ENCODE assay signal across 20 cellular contexts in genomic region chr1:6056549-6056948, GRCh38. TPM values are rescaled to one million over a fixed set of nuclear protein-coding genes. Genes with fewer than 3 reads are reported as not detected.
A peak's percentile ranks its signal among the peaks of the same experiment; 100 is the strongest.
DNase-seq lines count a peak whose midpoint lies in the region; ATAC-seq and TF ChIP-seq lines count a peak whose summit lies in the region.
"Had no signal": no experiment of that assay in that cellular context is flagged by ENCODE, and none has a peak within 500 bp of the region (broad histone marks: within the 10 kb centered on the region; RNA-seq: fewer than 3 reads in every experiment).

No MANE protein-coding gene starts in this region.

- H3K27me3 ChIP-seq in CD4-positive, alpha-beta T cell (ENCODE audit: control insufficient read depth, insufficient read depth, low read length) = no peaks in the 10 kb centered on the region
- H3K27me3 ChIP-seq in naive thymus-derived CD4-positive, alpha-beta T cell (ENCODE audit: control insufficient read depth in 2 of 2, insufficient read depth in 2 of 2, low read length in 2 of 2) = no peaks in the 10 kb centered on the region
- H3K27me3 ChIP-seq: brain microvascular endothelial cell had no signal

- no peaks in the 10 kb centered on the region for H3K9me3 Mint-ChIP-seq in activated T-cell treated with anti-CD3 and anti-CD28 coated beads, Interleukin-2, amount 50 U/mL, for 24 hours
- no peaks in the 10 kb centered on the region for H3K9me3 Mint-ChIP-seq in activated T-cell treated with anti-CD3 and anti-CD28 coated beads, Interleukin-2, amount 50 U/mL, for 4 hours
- no peaks in the 10 kb centered on the region for H3K9me3 Mint-ChIP-seq in CD4-positive, alpha-beta T cell
- H3K9me3 Mint-ChIP-seq in dendritic cell treated with granulocyte-macrophage colony-stimulating factor and Interleukin-4, amounts not matched to agents 40 ng/mL and 50 ng/mL, for 4 days = no peaks in the 10 kb centered on the region
- peaks cover 0 to 1% (median 0%) of the 10 kb centered on the region in 11 donors for H3K9me3 Mint-ChIP-seq in naive thymus-derived CD4-positive, alpha-beta T cell
- H3K9me3 Mint-ChIP-seq: activated CD4-positive, alpha-beta T cell treated with anti-CD3 and anti-CD28 coated beads, Interleukin-2, amount 10 ng/mL, durations not matched to agents 7 days and 5 days; activated T-helper 2 cell treated with anti-CD3 and anti-CD28 coated beads, Interferon-gamma antibody, Interleukin-2, Interleukin-4, amounts not matched to agents 10 μg/mL and 5 μg/mL and 100 μg/mL, durations not matched to agents 14 hours and 24 hours and 36 hours; endodermal cell had no signal

- intact Hi-C loops in CD4-positive, alpha-beta T cell (cut with DNase I, micrococcal nuclease) = no loop called here
- intact Hi-C loops in dendritic cell treated with granulocyte-macrophage colony-stimulating factor and Interleukin-4, amounts not matched to agents 40 ng/mL and 50 ng/mL, for 4 days (cut with micrococcal nuclease) = loop anchor here (2.0 to 10.0 kb wide), 2 partner anchors 66 to 128 kb away; partner anchors contain the start of gene CHD5
- intact Hi-C loops in naive thymus-derived CD4-positive, alpha-beta T cell (cut with micrococcal nuclease) = no loop called here

- no peaks in the 10 kb centered on the region for H3K9me3 ChIP-seq in CD4-positive, alpha-beta T cell (ENCODE audit: control insufficient read depth, low read length)
- H3K9me3 ChIP-seq in naive thymus-derived CD4-positive, alpha-beta T cell (ENCODE audit: control insufficient read depth in 2 of 3, low read length in 3 of 3) = no peaks in the 10 kb centered on the region
- H3K9me3 ChIP-seq: esophagus muscularis mucosa, HAP-1, prostate gland had no signal

- no peaks in the 10 kb centered on the region for H3K27me3 Mint-ChIP-seq in activated T-cell treated with anti-CD3 and anti-CD28 coated beads, Interleukin-2, amount 50 U/mL, for 24 hours
- no peaks in the 10 kb centered on the region for H3K27me3 Mint-ChIP-seq in activated T-cell treated with anti-CD3 and anti-CD28 coated beads, Interleukin-2, amount 50 U/mL, for 4 hours (ENCODE audit: low read depth)
- no peaks in the 10 kb centered on the region for H3K27me3 Mint-ChIP-seq in CD4-positive, alpha-beta T cell
- no peaks in the 10 kb centered on the region for H3K27me3 Mint-ChIP-seq in dendritic cell treated with granulocyte-macrophage colony-stimulating factor and Interleukin-4, amounts not matched to agents 40 ng/mL and 50 ng/mL, for 4 days
- no peaks in the 10 kb centered on the region for H3K27me3 Mint-ChIP-seq in naive thymus-derived CD4-positive, alpha-beta T cell
- H3K27me3 Mint-ChIP-seq: activated CD4-positive, alpha-beta T cell treated with anti-CD3 and anti-CD28 coated beads, Interleukin-2, amount 10 ng/mL, durations not matched to agents 7 days and 5 days had no signal

- no peak overlapping the region for H3K4me3 Mint-ChIP-seq in activated T-cell treated with anti-CD3 and anti-CD28 coated beads, Interleukin-2, amount 50 U/mL, for 24 hours
- H3K4me3 Mint-ChIP-seq in activated T-cell treated with anti-CD3 and anti-CD28 coated beads, Interleukin-2, amount 50 U/mL, for 4 hours = no peak overlapping the region
- no peak overlapping the region for H3K4me3 Mint-ChIP-seq in CD4-positive, alpha-beta T cell
- peak overlapping the region; percentile 51 for H3K4me3 Mint-ChIP-seq in dendritic cell treated with granulocyte-macrophage colony-stimulating factor and Interleukin-4, amounts not matched to agents 40 ng/mL and 50 ng/mL, for 4 days
- H3K4me3 Mint-ChIP-seq in naive thymus-derived CD4-positive, alpha-beta T cell = no peak overlapping the region
- H3K4me3 Mint-ChIP-seq: activated CD4-positive, alpha-beta T cell treated with anti-CD3 and anti-CD28 coated beads, Interleukin-2, amount 10 ng/mL, durations not matched to agents 7 days and 5 days; endodermal cell had no signal

- H3K27ac ChIP-seq in CD4-positive, alpha-beta T cell (ENCODE audit: low read depth, low read length) = no peak overlapping the region
- H3K27ac ChIP-seq in naive thymus-derived CD4-positive, alpha-beta T cell (ENCODE audit: low read depth, low read length) = no peak overlapping the region
- no peak overlapping the region for H3K27ac ChIP-seq in coronary artery
- H3K27ac ChIP-seq: 22Rv1, brain microvascular endothelial cell, esophagus muscularis mucosa, prostate gland had no signal

- peak overlapping the region; percentile 70 for H3K27ac Mint-ChIP-seq in activated T-cell treated with anti-CD3 and anti-CD28 coated beads, Interleukin-2, amount 50 U/mL, for 24 hours
- peak overlapping the region; percentile 24 for H3K27ac Mint-ChIP-seq in CD4-positive, alpha-beta T cell
- H3K27ac Mint-ChIP-seq in dendritic cell treated with granulocyte-macrophage colony-stimulating factor and Interleukin-4, amounts not matched to agents 40 ng/mL and 50 ng/mL, for 4 days = peak overlapping the region; percentile 83
- H3K27ac Mint-ChIP-seq in naive thymus-derived CD4-positive, alpha-beta T cell = peak overlapping the region in 5 of 9 donors; percentile 10 to 82 (median 48)
- H3K27ac Mint-ChIP-seq: activated CD4-positive, alpha-beta T cell treated with anti-CD3 and anti-CD28 coated beads, Interleukin-2, amount 10 ng/mL, durations not matched to agents 7 days and 5 days; activated T-helper 2 cell treated with anti-CD3 and anti-CD28 coated beads, Interferon-gamma antibody, Interleukin-2, Interleukin-4, amounts not matched to agents 10 μg/mL and 5 μg/mL and 100 μg/mL, durations not matched to agents 14 hours and 24 hours and 36 hours; endodermal cell had no signal

- POLR2A ChIA-PET in CD4-positive, alpha-beta T cell (lab: Charles Lee) = interaction anchor here (0.7 to 1.2 kb wide), 2 partner anchors 45 to 554 kb away, joined by 3 read pairs; no protein-coding TSS in a partner anchor
- POLR2A ChIA-PET in naive thymus-derived CD4-positive, alpha-beta T cell (lab: Charles Lee) = no interaction called here

- H3K4me3 ChIP-seq in naive thymus-derived CD4-positive, alpha-beta T cell (ENCODE audit: low read length) = no peak overlapping the region
- H3K4me3 ChIP-seq in coronary artery = no peak overlapping the region
- H3K4me3 ChIP-seq: esophagus muscularis mucosa, HAP-1, prostate gland had no signal

- no peak for DNase-seq in activated T-cell treated with anti-CD3 and anti-CD28 coated beads, Interleukin-2, amount 50 U/mL, for 24 hours
- DNase-seq in activated T-cell treated with anti-CD3 and anti-CD28 coated beads, Interleukin-2, amount 50 U/mL, for 4 hours = no peak
- no peak for DNase-seq in CD4-positive, alpha-beta T cell
- no peak for DNase-seq in naive thymus-derived CD4-positive, alpha-beta T cell
- DNase-seq in stimulated activated CD4-positive, alpha-beta T cell treated with anti-CD3 and anti-CD28 coated beads, Interleukin-4, amount 100 ng/mL, for 24 hours = no peak
- DNase-seq in coronary artery (ENCODE audit: low spot score) = no peak
- DNase-seq: activated CD4-positive, alpha-beta T cell treated with anti-CD3 and anti-CD28 coated beads, Interleukin-2, amount 10 ng/mL, durations not matched to agents 7 days and 5 days; brain microvascular endothelial cell; endodermal cell; foreskin melanocyte; Karpas-422; NCI-H2029; T-helper 1 cell had no signal

- H3K36me3 Mint-ChIP-seq in activated T-cell treated with anti-CD3 and anti-CD28 coated beads, Interleukin-2, amount 50 U/mL, for 24 hours (ENCODE audit: low read depth) = peaks cover 85% of the 10 kb centered on the region
- H3K36me3 Mint-ChIP-seq in activated T-cell treated with anti-CD3 and anti-CD28 coated beads, Interleukin-2, amount 50 U/mL, for 4 hours (ENCODE audit: insufficient read depth) = peaks cover 27% of the 10 kb centered on the region
- peaks cover 43% of the 10 kb centered on the region for H3K36me3 Mint-ChIP-seq in CD4-positive, alpha-beta T cell (ENCODE audit: low read depth)
- peaks cover 85% of the 10 kb centered on the region for H3K36me3 Mint-ChIP-seq in dendritic cell treated with granulocyte-macrophage colony-stimulating factor and Interleukin-4, amounts not matched to agents 40 ng/mL and 50 ng/mL, for 4 days (ENCODE audit: low read depth)
- H3K36me3 Mint-ChIP-seq in naive thymus-derived CD4-positive, alpha-beta T cell = peaks cover 0 to 35% (median 13%) of the 10 kb centered on the region in 5 donors

- ATAC-seq in activated T-cell treated with anti-CD3 and anti-CD28 coated beads, Interleukin-2, amount 50 U/mL, for 4 hours = no peak
- ATAC-seq in CD4-positive, alpha-beta T cell (ENCODE audit: poor library complexity) = no peak
- ATAC-seq in naive thymus-derived CD4-positive, alpha-beta T cell = peak; percentile 53
- ATAC-seq in GM19455 (IDR thresholded peaks at IDR 0.05; ENCODE audit: unreplicated experiment) = no peak

- no peak for TF ChIP-seq CTCF in CD4-positive, alpha-beta T cell (IDR thresholded peaks at IDR 0.05)
- TF ChIP-seq CTCF in coronary artery (IDR thresholded peaks at IDR 0.05) = no peak

- H3K4me1 Mint-ChIP-seq in activated T-cell treated with anti-CD3 and anti-CD28 coated beads, Interleukin-2, amount 50 U/mL, for 24 hours (ENCODE audit: low read depth) = peaks cover 17% of the 10 kb centered on the region
- H3K4me1 Mint-ChIP-seq in activated T-cell treated with anti-CD3 and anti-CD28 coated beads, Interleukin-2, amount 50 U/mL, for 4 hours (ENCODE audit: low read depth) = peaks cover 9% of the 10 kb centered on the region
- H3K4me1 Mint-ChIP-seq in CD4-positive, alpha-beta T cell (ENCODE audit: low read depth) = peaks cover 29% of the 10 kb centered on the region
- H3K4me1 Mint-ChIP-seq in dendritic cell treated with granulocyte-macrophage colony-stimulating factor and Interleukin-4, amounts not matched to agents 40 ng/mL and 50 ng/mL, for 4 days (ENCODE audit: low read depth) = peaks cover 87% of the 10 kb centered on the region
- H3K4me1 Mint-ChIP-seq in naive thymus-derived CD4-positive, alpha-beta T cell = peaks cover 11 to 28% (median 23%) of the 10 kb centered on the region in 7 donors

- no peaks in the 10 kb centered on the region for H3K4me1 ChIP-seq in naive thymus-derived CD4-positive, alpha-beta T cell (ENCODE audit: control insufficient read depth in 2 of 2, insufficient read depth in 2 of 2, low read length in 2 of 2)
- H3K4me1 ChIP-seq: HAP-1 had no signal

- H3K36me3 ChIP-seq in naive thymus-derived CD4-positive, alpha-beta T cell (ENCODE audit: control insufficient read depth in 2 of 3, insufficient read depth in 3 of 3, low read length in 3 of 3) = peaks cover 0 to 49% (median 3%) of the 10 kb centered on the region in 3 experiments
- H3K36me3 ChIP-seq: brain microvascular endothelial cell, HAP-1, prostate gland had no signal

- CTCF ChIA-PET in CD4-positive, alpha-beta T cell (lab: Charles Lee) = no interaction called here
- CTCF ChIA-PET in naive thymus-derived CD4-positive, alpha-beta T cell (lab: Charles Lee) = no interaction called here

RNA-seq across cellular contexts. Expression of gene KCNAB2, which starts 10.9 kb away (rescaled TPM):
- total RNA-seq in activated T-cell treated with anti-CD3 and anti-CD28 coated beads, Interleukin-2, amount 50 U/mL, for 4 hours = 100 to 1,000 TPM; 199 to 230 (median 202) TPM
- total RNA-seq in CD4-positive, alpha-beta T cell = 100 to 1,000 TPM; 147 to 155 TPM
- 100 to 1,000 TPM; 176 to 310 (median 188) TPM for total RNA-seq in naive thymus-derived CD4-positive, alpha-beta T cell
- polyA plus RNA-seq in naive thymus-derived CD4-positive, alpha-beta T cell = 10 to 100 TPM; 16.8 to 33.6 TPM

Comparison
In these comparisons a context has a peak if more than half of its experiments do, and no peak if none do; other contexts are left out.
1. H3K27ac Mint-ChIP-seq: peak in every context shown above with its lines; median percentile 83 in dendritic cell treated with granulocyte-macrophage colony-stimulating factor and Interleukin-4, amounts not matched to agents 40 ng/mL and 50 ng/mL, for 4 days; 70 in activated T-cell treated with anti-CD3 and anti-CD28 coated beads, Interleukin-2, amount 50 U/mL, for 24 hours; 48 in naive thymus-derived CD4-positive, alpha-beta T cell; 24 in CD4-positive, alpha-beta T cell.